In genomic region chr11:119380816-119381185, GRCh38 we compare ENCODE assay signal across 9 cellular contexts. TPM values are rescaled to one million over a fixed set of nuclear protein-coding genes. Genes with fewer than 3 reads are reported as not detected.
DNase-seq lines count a peak whose midpoint lies in the region; ATAC-seq and TF ChIP-seq lines count a peak whose summit lies in the region.
"Had no signal": no experiment of that assay in that cellular context is flagged by ENCODE, and none has a peak within 500 bp of the region (broad histone marks: within the 10 kb centered on the region; RNA-seq: fewer than 3 reads in every experiment).

No MANE protein-coding gene starts in this region.

- H3K79me2 ChIP-seq in neural progenitor cell (ENCODE audit: low read depth) = no peaks in the 10 kb centered on the region

- no peaks in the 10 kb centered on the region for H3K36me3 ChIP-seq in effector memory CD4-positive, alpha-beta T cell (ENCODE audit: control insufficient read depth, insufficient read depth, low read length)
- no peaks in the 10 kb centered on the region for H3K36me3 ChIP-seq in neural progenitor cell

- peak overlapping the region; percentile 91 for H3K4me2 ChIP-seq in neural progenitor cell

- peak overlapping the region; percentile 59 for H3K4me3 ChIP-seq in LNCaP clone FGC (ENCODE audit: low read depth, low read length)
- H3K4me3 ChIP-seq in effector memory CD4-positive, alpha-beta T cell (ENCODE audit: insufficient read depth, low read depth, low read length, poor library complexity, severe bottlenecking) = peak overlapping the region; percentile 64
- peak overlapping the region; percentile 57 for H3K4me3 ChIP-seq in neural progenitor cell

- H3K9me3 Mint-ChIP-seq in neural progenitor cell = no peaks in the 10 kb centered on the region
- no peaks in the 10 kb centered on the region for H3K9me3 Mint-ChIP-seq in type B pancreatic cell
- H3K9me3 Mint-ChIP-seq: stimulated activated naive CD8-positive, alpha-beta T cell treated with anti-CD3 and anti-CD28 coated beads, Interleukin-15, Interleukin-2, amounts not matched to agents 100 ng/mL and 50 ng/mL, for 24 hours had no signal

- ATAC-seq in HG03439 (IDR thresholded peaks at IDR 0.05; ENCODE audit: unreplicated experiment) (no peak), GM21367 (IDR thresholded peaks at IDR 0.05; ENCODE audit: unreplicated experiment) (no peak)

- peak overlapping the region; percentile 23 for H3K27ac ChIP-seq in C4-2B
- peak overlapping the region; percentile 55 for H3K27ac ChIP-seq in effector memory CD4-positive, alpha-beta T cell (ENCODE audit: insufficient read depth, low read length, poor library complexity, severe bottlenecking)
- H3K27ac ChIP-seq in neural progenitor cell = no peak overlapping the region

- peaks cover 12% of the 10 kb centered on the region for H3K4me1 ChIP-seq in effector memory CD4-positive, alpha-beta T cell (ENCODE audit: control insufficient read depth, insufficient read depth, low read length, poor library complexity, severe bottlenecking)
- peaks cover 52% of the 10 kb centered on the region for H3K4me1 ChIP-seq in neural progenitor cell

- peaks cover 54% of the 10 kb centered on the region for H3F3A ChIP-seq in neural progenitor cell (ENCODE audit: low read depth)

- H3K27me3 Mint-ChIP-seq in neural progenitor cell (ENCODE audit: insufficient read depth, low read depth) (peaks cover 6% of the 10 kb centered on the region), type B pancreatic cell (peaks cover 7% of the 10 kb centered on the region)
- H3K27me3 Mint-ChIP-seq: stimulated activated naive CD8-positive, alpha-beta T cell treated with anti-CD3 and anti-CD28 coated beads, Interleukin-15, Interleukin-2, amounts not matched to agents 100 ng/mL and 50 ng/mL, for 24 hours had no signal

- no peak overlapping the region for H3K9ac ChIP-seq in neural progenitor cell

- peaks cover 6% of the 10 kb centered on the region for H4K20me1 ChIP-seq in neural progenitor cell (ENCODE audit: low read depth)

- no peak overlapping the region for H3K27ac Mint-ChIP-seq in neural progenitor cell
- no peak overlapping the region for H3K27ac Mint-ChIP-seq in type B pancreatic cell
- H3K27ac Mint-ChIP-seq: stimulated activated naive CD8-positive, alpha-beta T cell treated with anti-CD3 and anti-CD28 coated beads, Interleukin-15, Interleukin-2, amounts not matched to agents 100 ng/mL and 50 ng/mL, for 24 hours had no signal

- H3K36me3 Mint-ChIP-seq in neural progenitor cell = no peaks in the 10 kb centered on the region
- no peaks in the 10 kb centered on the region for H3K36me3 Mint-ChIP-seq in type B pancreatic cell

- H3K4me1 Mint-ChIP-seq in neural progenitor cell = peaks cover 32% of the 10 kb centered on the region
- peaks cover 18% of the 10 kb centered on the region for H3K4me1 Mint-ChIP-seq in type B pancreatic cell (ENCODE audit: unreplicated experiment)

- peak overlapping the region; percentile 80 for H2AFZ ChIP-seq in neural progenitor cell (replicated peaks)

- no peak overlapping the region for H3K4me3 Mint-ChIP-seq in neural progenitor cell
- no peak overlapping the region for H3K4me3 Mint-ChIP-seq in type B pancreatic cell
- H3K4me3 Mint-ChIP-seq: stimulated activated naive CD8-positive, alpha-beta T cell treated with anti-CD3 and anti-CD28 coated beads, Interleukin-15, Interleukin-2, amounts not matched to agents 100 ng/mL and 50 ng/mL, for 24 hours had no signal

- TF ChIP-seq CTCF in C4-2B (conservative IDR thresholded peaks at IDR 0.05) = no peak
- TF ChIP-seq CTCF in LNCaP clone FGC (IDR thresholded peaks at IDR 0.05; ENCODE audit: control insufficient read depth, extremely low read depth, insufficient read depth) = no peak
- no peak for TF ChIP-seq CTCF in neural progenitor cell (IDR thresholded peaks at IDR 0.05)
- TF ChIP-seq CTCF in type B pancreatic cell (conservative IDR thresholded peaks at IDR 0.05) = no peak

- no peaks in the 10 kb centered on the region for H3K9me3 ChIP-seq in effector memory CD4-positive, alpha-beta T cell (ENCODE audit: control insufficient read depth, low read length)
- no peaks in the 10 kb centered on the region for H3K9me3 ChIP-seq in neural progenitor cell (ENCODE audit: low read depth)

- H3K27me3 ChIP-seq in effector memory CD4-positive, alpha-beta T cell (replicated peaks; ENCODE audit: control insufficient read depth, insufficient read depth, low read length, poor library complexity, severe bottlenecking) = no peaks in the 10 kb centered on the region
- peaks cover 22% of the 10 kb centered on the region for H3K27me3 ChIP-seq in neural progenitor cell

- DNase-seq in LNCaP clone FGC (ENCODE audit: low read depth) (no peak), neural progenitor cell (ENCODE audit: low spot score) (peak; percentile 62), type B pancreatic cell (ENCODE audit: extremely low spot score, unreplicated experiment) (no peak)
- DNase-seq in effector memory CD4-positive, alpha-beta T cell = no peak
- DNase-seq in stimulated activated CD4-positive, alpha-beta T cell treated with anti-CD3 and anti-CD28 coated beads, Interleukin-4, amount 100 ng/mL, for 1 hour = no peak

RNA-seq across cellular contexts. Expression of gene USP2, which starts 0.7 kb away (rescaled TPM):
- total RNA-seq in neural progenitor cell (ENCODE audit: low replicate concordance) (2.1 and 2.6 TPM in 2 replicates), type B pancreatic cell (ENCODE audit: low replicate concordance) (7.4 and 8.2 TPM in 2 replicates)

RNA-seq across cellular contexts. Expression of gene MFRP, which starts 34.3 kb away (rescaled TPM):
- total RNA-seq in neural progenitor cell (ENCODE audit: low replicate concordance) (not detected in 2 replicates), type B pancreatic cell (ENCODE audit: low replicate concordance) (not detected in 2 replicates)

RNA-seq across cellular contexts. Expression of gene C1QTNF5, which starts 40.1 kb away (rescaled TPM):
- total RNA-seq in neural progenitor cell (ENCODE audit: low replicate concordance) (0.90 and 3.4 TPM in 2 replicates), type B pancreatic cell (ENCODE audit: low replicate concordance) (2.0 and 4.0 TPM in 2 replicates)

RNA-seq across cellular contexts. Expression of gene THY1, which starts 42.2 kb away (rescaled TPM):
- 49.2 and 93.9 TPM in 2 replicates for total RNA-seq in neural progenitor cell (ENCODE audit: low replicate concordance)
- total RNA-seq in type B pancreatic cell (ENCODE audit: low replicate concordance) = 2.0 and 19.0 TPM in 2 replicates

RNA-seq across cellular contexts. Expression of gene RNF26, which starts 46.5 kb away (rescaled TPM):
- total RNA-seq in neural progenitor cell (ENCODE audit: low replicate concordance) = 17.1 and 48.2 TPM in 2 replicates
- 40.3 and 45.6 TPM in 2 replicates for total RNA-seq in type B pancreatic cell (ENCODE audit: low replicate concordance)
